ENCODE assay signal across 8 cellular contexts in the genomic region with DNA sequence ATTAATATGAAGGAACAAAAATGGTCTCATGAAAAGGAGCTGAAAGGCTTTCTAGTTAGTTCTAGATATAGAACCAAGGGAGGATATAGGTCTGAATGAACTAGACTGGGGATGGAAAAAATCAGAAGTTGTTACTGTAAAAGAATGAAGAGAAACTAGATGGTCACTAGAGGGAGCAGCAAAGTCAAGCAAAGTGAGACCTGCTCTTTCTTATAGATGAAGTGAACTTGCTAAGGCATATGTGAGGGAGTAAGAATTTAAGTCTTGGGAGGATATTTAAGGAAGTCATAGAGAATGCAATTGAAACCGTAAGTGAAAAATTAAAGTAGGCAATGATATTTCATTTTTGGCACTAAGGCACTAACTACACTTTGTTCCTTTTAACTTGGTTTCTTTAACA.
A peak's percentile ranks its signal among the peaks of the same experiment; 100 is the strongest.
DNase-seq lines count a peak whose midpoint lies in the region; ATAC-seq, FAIRE-seq and TF ChIP-seq lines count a peak whose summit lies in the region.
"Not testable (repeated sequence)": the region's sequence is repeated elsewhere in the genome, so short reads cannot be mapped to it uniquely, and the experiment has no call there.

No MANE protein-coding gene starts in this region.

- peak; percentile 87 for ATAC-seq in GM19351 (IDR thresholded peaks at IDR 0.05; ENCODE audit: unreplicated experiment)
- peak; percentile 78 for ATAC-seq in HG02798 (IDR thresholded peaks at IDR 0.05; ENCODE audit: poor library complexity, unreplicated experiment)

- not testable (repeated sequence) for H3K79me2 ChIP-seq in Loucy (ENCODE audit: insufficient read depth, low read length)

- H3K4me1 ChIP-seq in Loucy (ENCODE audit: insufficient read depth, low read length, poor library complexity, severe bottlenecking) = not testable (repeated sequence)

- not testable (repeated sequence) for H3K27ac Mint-ChIP-seq in chondrocyte (ENCODE audit: unreplicated experiment)

- DNase-seq in G401 (ENCODE audit: low spot score) = peak; percentile 35
- peak; percentile 6 for DNase-seq in RPMI8226
- not testable (repeated sequence) for DNase-seq in chondrocyte (ENCODE audit: low spot score)
- peak; percentile 1 for DNase-seq in kidney epithelial cell (ENCODE audit: low read depth)
- DNase-seq in urothelium cell line (ENCODE audit: low spot score) = peak; percentile 2

- TF ChIP-seq CTCF in Loucy (conservative IDR thresholded peaks at IDR 0.05; ENCODE audit: low read length) (peak; percentile 44), chondrocyte (IDR thresholded peaks at IDR 0.05) (peak; percentile 78), kidney epithelial cell (IDR thresholded peaks at IDR 0.05; ENCODE audit: insufficient read depth, low read length, poor library complexity, severe bottlenecking) (peak; percentile 41)

- not testable (repeated sequence) for H3K27me3 ChIP-seq in Loucy (ENCODE audit: insufficient read depth, low read length, poor library complexity, severe bottlenecking); kidney epithelial cell (ENCODE audit: control insufficient read depth, insufficient read depth, low read length)

- H3F3A ChIP-seq in Loucy (ENCODE audit: low read depth) = not testable (repeated sequence)

- not testable (repeated sequence) for H3K4me2 ChIP-seq in Loucy (ENCODE audit: low read depth, low read length, poor library complexity, severe bottlenecking)

- not testable (repeated sequence) for H2AFZ ChIP-seq in Loucy (ENCODE audit: low read length)

- H3K4me3 ChIP-seq in Loucy (ENCODE audit: low read length, poor library complexity, severe bottlenecking); kidney epithelial cell (ENCODE audit: low read depth, low read length): not testable (repeated sequence)

- H3K9me3 Mint-ChIP-seq in chondrocyte (ENCODE audit: low read depth) = not testable (repeated sequence)

- FAIRE-seq in urothelium cell line (lab: Jason Lieb, UNC) = not testable (repeated sequence)

- not testable (repeated sequence) for H4K20me1 ChIP-seq in Loucy (ENCODE audit: insufficient read depth, low read length, poor library complexity, severe bottlenecking)

- not testable (repeated sequence) for H3K36me3 Mint-ChIP-seq in chondrocyte (ENCODE audit: low read depth)

- not testable (repeated sequence) for H3K27me3 Mint-ChIP-seq in chondrocyte (ENCODE audit: low read depth)

- H3K4me3 Mint-ChIP-seq in chondrocyte (ENCODE audit: unreplicated experiment) = not testable (repeated sequence)

- not testable (repeated sequence) for H3K9me3 ChIP-seq in Loucy (ENCODE audit: insufficient read depth, low read depth, low read length)

- H3K9me2 ChIP-seq in Loucy (replicated peaks; ENCODE audit: low read depth, low read length) = not testable (repeated sequence)

- not testable (repeated sequence) for H3K9ac ChIP-seq in Loucy (ENCODE audit: low read depth, low read length, poor library complexity, severe bottlenecking)

- H3K4me1 Mint-ChIP-seq in chondrocyte (ENCODE audit: low read depth) = not testable (repeated sequence)

- in situ Hi-C loops in G401 (cut with HindIII; ENCODE audit: low sequenced_read_pairs) = not testable (repeated sequence)

- not testable (repeated sequence) for H3K36me3 ChIP-seq in Loucy (ENCODE audit: insufficient read depth, low read length); kidney epithelial cell (ENCODE audit: control insufficient read depth, insufficient read depth, low read length)
